In the genomic region with DNA sequence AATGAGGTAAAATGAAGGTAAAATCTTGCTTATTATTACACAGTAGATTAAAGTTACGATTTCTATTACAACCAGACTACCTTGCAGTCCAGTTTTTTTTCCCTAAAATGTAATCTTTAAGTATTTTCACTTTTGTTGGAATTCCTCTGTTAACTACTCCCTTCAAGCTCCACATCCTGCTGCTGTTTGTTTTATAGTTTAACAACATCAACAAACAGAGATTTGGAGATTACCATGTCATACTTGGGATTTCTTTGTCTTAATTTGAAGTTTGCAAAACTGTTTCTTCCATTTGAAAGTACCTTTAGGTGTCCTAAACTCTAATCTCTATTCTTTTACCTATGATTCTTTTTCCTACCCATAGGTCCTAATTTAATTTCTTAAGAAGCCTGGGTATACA, we compare ENCODE assay signal across 23 cellular contexts.
A peak's percentile ranks its signal among the peaks of the same experiment; 100 is the strongest.
DNase-seq lines count a peak whose midpoint lies in the region; FAIRE-seq and TF ChIP-seq lines count a peak whose summit lies in the region.
"Had no signal": no experiment of that assay in that cellular context is flagged by ENCODE, and none has a peak within 500 bp of the region (broad histone marks: within the 10 kb centered on the region; RNA-seq: fewer than 3 reads in every experiment).

No MANE protein-coding gene starts in this region.

- H3K4me3 ChIP-seq in LNCaP clone FGC (ENCODE audit: low read depth, low read length) (no peak overlapping the region), coronary artery (no peak overlapping the region)
- H3K4me3 ChIP-seq: BLaER1, GM23338, K562 had no signal

- TF ChIP-seq CTCF in 22Rv1 (IDR thresholded peaks at IDR 0.05) (no peak), LNCaP clone FGC (IDR thresholded peaks at IDR 0.05; ENCODE audit: control insufficient read depth, extremely low read depth, insufficient read depth) (no peak), coronary artery (IDR thresholded peaks at IDR 0.05) (no peak)

- DNase-seq in LNCaP clone FGC (ENCODE audit: low read depth) (peak; percentile 27), left kidney (ENCODE audit: low read depth, low spot score) (peak; percentile 3), coronary artery (ENCODE audit: low spot score) (no peak), NCI-H82 treated with DMSO at 0.1 percent for 48 hours (lab: John Stamatoyannopoulos, UW; ENCODE audit: unreplicated experiment) (no peak)
- DNase-seq in stimulated activated CD4-positive, alpha-beta T cell treated with anti-CD3 and anti-CD28 coated beads, Interleukin-15, amount 100 ng/mL, for 24 hours: no peak
- DNase-seq: ACHN; CD4-positive, alpha-beta T cell; COR-L47; DMS 273 treated with DMSO at 0.1 percent for 48 hours; GDM1; NCI-H1092; NCI-H1436; NCI-H1930; NCI-H510A; NCI-H748 treated with DMSO at 0.1 percent for 48 hours; NK-92 treated with Interleukin-12 subunit alpha and Interleukin-12 subunit beta, amount 100 ng/mL, for 24 hours; SIG-M5; SK-N-SH had no signal

- H3K27ac ChIP-seq in 22Rv1 (peak overlapping the region; percentile 40), coronary artery (no peak overlapping the region)
- H3K27ac ChIP-seq: BLaER1 had no signal

- peak; percentile 61 for FAIRE-seq in G401.6 (lab: Jason Lieb, UNC)
- FAIRE-seq: K562 had no signal

Comparison
In these comparisons a context has a peak if more than half of its experiments do, and no peak if none do; other contexts are left out.
1. DNase-seq: peak in LNCaP clone FGC (single experiment) and left kidney (single experiment); none in stimulated activated CD4-positive, alpha-beta T cell treated with anti-CD3 and anti-CD28 coated beads, Interleukin-15, amount 100 ng/mL, for 24 hours (single experiment), coronary artery (single experiment) and NCI-H82 treated with DMSO at 0.1 percent for 48 hours (single experiment).